Comparison of ENCODE assay signal across 21 cellular contexts in the genomic region with DNA sequence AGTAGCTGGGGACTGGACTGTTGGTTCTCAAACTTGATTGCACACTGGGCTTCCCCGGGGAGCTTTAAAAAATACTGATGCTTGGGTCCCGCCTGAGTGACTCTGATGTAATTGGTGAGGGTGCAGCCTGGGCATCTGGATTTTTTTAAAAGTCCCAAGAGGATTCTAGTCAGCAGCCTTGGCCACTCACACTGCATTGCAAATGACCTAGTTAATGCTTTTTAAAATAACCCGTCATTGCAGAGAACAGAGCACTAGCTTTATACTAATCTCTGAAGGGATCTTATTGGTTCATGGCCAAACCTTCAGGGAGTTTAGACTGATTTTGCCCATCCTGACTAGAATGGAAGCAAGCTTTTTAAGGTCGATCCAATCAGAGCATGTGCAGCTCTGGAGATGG.
"Had no signal": no experiment of that assay in that cellular context is flagged by ENCODE, and none has a peak within 500 bp of the region (broad histone marks: within the 10 kb centered on the region; RNA-seq: fewer than 3 reads in every experiment).

No MANE protein-coding gene starts in this region.

- DNase-seq: activated CD4-positive, alpha-beta T cell treated with anti-CD3 and anti-CD28 coated beads for 1 hour; activated CD4-positive, alpha-beta T cell treated with anti-CD3 and anti-CD28 coated beads, Interleukin-2, amount 50 U/mL, for 48 hours; activated effector memory CD4-positive, alpha-beta T cell treated with anti-CD3 and anti-CD28 coated beads, Interleukin-2, amount 50 U/mL, for 16 hours; activated T-cell treated with anti-CD3 and anti-CD28 coated beads, Interleukin-2, amount 50 U/mL, for 4 hours; amygdala; brain microvascular endothelial cell; cerebellar nuclear complex; dermis blood vessel endothelial cell; endodermal cell; erythroblast; foreskin keratinocyte; head of caudate nucleus; left cardiac atrium; lower lobe of right lung; posterior cingulate gyrus; small intestine had no signal

- ATAC-seq: activated naive CD4-positive, alpha-beta T cell treated with anti-CD3 and anti-CD28 coated beads, Interleukin-2, amount 50 U/mL, for 72 hours; activated T-cell treated with anti-CD3 and anti-CD28 coated beads, Interleukin-2, amount 50 U/mL, for 4 hours; foreskin keratinocyte; left cardiac atrium; lower lobe of right lung; stimulated activated effector memory CD8-positive, alpha-beta T cell treated with anti-CD3 and anti-CD28 coated beads, Interleukin-12 subunit alpha, Interleukin-12 subunit beta, amount 100 ng/mL, for 72 hours had no signal

- H3K4me1 ChIP-seq: foreskin keratinocyte had no signal

- H3K9me3 Mint-ChIP-seq: activated naive CD4-positive, alpha-beta T cell treated with anti-CD3 and anti-CD28 coated beads, Interleukin-2, amount 50 U/mL, for 72 hours; activated T-cell treated with anti-CD3 and anti-CD28 coated beads, Interleukin-2, amount 50 U/mL, for 4 hours; endodermal cell; mesothelial cell of epicardium; stimulated activated effector memory CD8-positive, alpha-beta T cell treated with anti-CD3 and anti-CD28 coated beads, Interleukin-12 subunit alpha, Interleukin-12 subunit beta, amount 100 ng/mL, for 72 hours; T-helper 2 cell treated with Interferon-gamma antibody and Interleukin-4, amounts not matched to agents 5 μg/mL and 100 μg/mL, for 36 hours had no signal

- H3K4me3 ChIP-seq: lower lobe of right lung, tibial nerve had no signal

- H3K4me3 Mint-ChIP-seq: activated T-cell treated with anti-CD3 and anti-CD28 coated beads, Interleukin-2, amount 50 U/mL, for 4 hours; endodermal cell; mesothelial cell of epicardium; stimulated activated effector memory CD8-positive, alpha-beta T cell treated with anti-CD3 and anti-CD28 coated beads, Interleukin-12 subunit alpha, Interleukin-12 subunit beta, amount 100 ng/mL, for 72 hours; T-helper 2 cell treated with Interferon-gamma antibody and Interleukin-4, amounts not matched to agents 5 μg/mL and 100 μg/mL, for 36 hours had no signal

- H3K27ac Mint-ChIP-seq: activated naive CD4-positive, alpha-beta T cell treated with anti-CD3 and anti-CD28 coated beads, Interleukin-2, amount 50 U/mL, for 72 hours; endodermal cell; mesothelial cell of epicardium; stimulated activated effector memory CD8-positive, alpha-beta T cell treated with anti-CD3 and anti-CD28 coated beads, Interleukin-12 subunit alpha, Interleukin-12 subunit beta, amount 100 ng/mL, for 72 hours; T-helper 2 cell treated with Interferon-gamma antibody and Interleukin-4, amounts not matched to agents 5 μg/mL and 100 μg/mL, for 36 hours had no signal

- H3K36me3 ChIP-seq: brain microvascular endothelial cell, lower lobe of right lung, tibial nerve had no signal

- H3K27me3 ChIP-seq: tibial nerve had no signal

- H3K9me3 ChIP-seq: lower lobe of right lung, tibial nerve had no signal

- H3K36me3 Mint-ChIP-seq: activated naive CD4-positive, alpha-beta T cell treated with anti-CD3 and anti-CD28 coated beads, Interleukin-2, amount 50 U/mL, for 72 hours; mesothelial cell of epicardium; stimulated activated effector memory CD8-positive, alpha-beta T cell treated with anti-CD3 and anti-CD28 coated beads, Interleukin-12 subunit alpha, Interleukin-12 subunit beta, amount 100 ng/mL, for 72 hours had no signal
